Comparison of ENCODE assay signal across 9 cellular contexts in the genomic region with DNA sequence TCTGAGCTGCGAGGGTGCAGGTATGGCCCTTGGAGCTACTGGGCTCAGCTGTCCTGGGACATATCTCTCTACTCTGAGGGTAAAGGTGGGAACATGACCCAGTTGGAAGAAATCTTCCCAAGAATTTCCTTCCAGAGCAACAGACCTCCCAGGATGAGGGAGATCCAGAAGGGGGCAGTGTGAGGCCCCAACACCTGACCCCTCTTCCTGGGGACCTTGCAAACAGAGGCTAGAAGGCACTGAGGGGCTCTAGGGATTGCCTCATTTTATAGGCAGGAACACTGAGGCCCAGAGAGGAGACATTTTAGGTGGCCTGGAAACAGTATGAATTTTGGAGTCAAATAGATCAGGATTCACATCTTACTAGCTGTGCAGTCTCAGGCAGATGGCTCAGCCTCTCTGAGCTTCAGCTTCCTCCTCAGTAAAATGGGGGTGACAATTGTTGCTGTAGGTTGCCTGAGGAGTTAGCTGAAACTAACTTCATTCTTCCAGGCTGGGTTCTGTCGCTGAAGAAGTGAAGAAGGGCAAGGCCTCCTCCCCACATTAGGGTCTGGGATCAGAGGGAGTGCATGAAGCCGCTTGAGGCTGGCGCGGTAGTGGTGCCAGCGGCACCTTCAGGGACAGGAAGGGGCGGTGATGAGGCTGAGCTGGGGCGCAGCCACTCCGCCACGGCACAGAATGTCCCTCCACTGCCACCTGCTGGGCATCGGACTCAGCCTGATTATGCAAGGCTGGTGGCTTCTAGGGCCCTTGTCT. TPM values are rescaled to one million over a fixed set of nuclear protein-coding genes. Genes with fewer than 3 reads are reported as not detected.
DNase-seq lines count a peak whose midpoint lies in the region; ATAC-seq, FAIRE-seq and TF ChIP-seq lines count a peak whose summit lies in the region.
"Had no signal": no experiment of that assay in that cellular context is flagged by ENCODE, and none has a peak within 500 bp of the region (broad histone marks: within the 10 kb centered on the region; RNA-seq: fewer than 3 reads in every experiment).

No MANE protein-coding gene starts in this region.

- TF ChIP-seq CTCF in bronchial epithelial cell (IDR thresholded peaks at IDR 0.05; ENCODE audit: insufficient read depth, low read length, severe bottlenecking) (peak; percentile 96), kidney epithelial cell (IDR thresholded peaks at IDR 0.05; ENCODE audit: insufficient read depth, low read length, poor library complexity, severe bottlenecking) (peak; percentile 88)

- peak; percentile 99 for FAIRE-seq in GM12892 (lab: Jason Lieb, UNC)
- no peak for FAIRE-seq in bronchial epithelial cell (lab: Jason Lieb, UNC)

- H3K4me3 ChIP-seq in bronchial epithelial cell (ENCODE audit: low read depth, low read length) (no peak overlapping the region), kidney epithelial cell (ENCODE audit: low read depth, low read length) (no peak overlapping the region)

- H3K27me3 ChIP-seq in bronchial epithelial cell (ENCODE audit: control insufficient read depth, insufficient read depth, low read length) (no peaks in the 10 kb centered on the region), kidney epithelial cell (ENCODE audit: control insufficient read depth, insufficient read depth, low read length) (peaks cover 4% of the 10 kb centered on the region)

- peak; percentile 95 for ATAC-seq in HG02885 (IDR thresholded peaks at IDR 0.05; ENCODE audit: poor library complexity, unreplicated experiment)
- ATAC-seq in GM18519 (IDR thresholded peaks at IDR 0.05; ENCODE audit: low FRiP score, unreplicated experiment): no peak

- peak; percentile 92 for DNase-seq in GM12892 (ENCODE audit: insufficient read length)
- DNase-seq in NCI-H2196 treated with DMSO at 0.1 percent for 48 hours (lab: John Stamatoyannopoulos, UW; ENCODE audit: unreplicated experiment): peak; percentile 51
- peak; percentile 67 for DNase-seq in activated CD4-positive, CD25-positive, alpha-beta regulatory T cell treated with anti-CD3 and anti-CD28 coated beads, Interleukin-2, amount 50 U/mL, for 16 hours (ENCODE audit: low read depth, low spot score)
- peak; percentile 56 for DNase-seq in bronchial epithelial cell (ENCODE audit: low read depth)
- no peak for DNase-seq in kidney epithelial cell (ENCODE audit: low read depth)
- peak; percentile 75 to 85 for DNase-seq in stimulated activated CD4-positive, alpha-beta T cell treated with anti-CD3 and anti-CD28 coated beads, Interleukin-15, amount 100 ng/mL, for 48 hours (ENCODE audit: low read depth in 2 of 2)

- H3K36me3 ChIP-seq in bronchial epithelial cell (ENCODE audit: control insufficient read depth, insufficient read depth, low read length): no peaks in the 10 kb centered on the region
- H3K36me3 ChIP-seq in kidney epithelial cell (ENCODE audit: control insufficient read depth, insufficient read depth, low read length): no peaks in the 10 kb centered on the region

- TF ChIP-seq POLR2A in GM12892 (IDR thresholded peaks at IDR 0.05; ENCODE audit: low read depth, low read length): no peak

RNA-seq across cellular contexts. Expression of a gene that starts 11.4 kb away (rescaled TPM):
- not detected for polyA plus RNA-seq in GM12892 (2012; ENCODE audit: missing spikeins)
- not detected in 2 replicates for total RNA-seq in bronchial epithelial cell
- not detected in 2 replicates for total RNA-seq in kidney epithelial cell

RNA-seq across cellular contexts. Expression of a gene that starts 19.7 kb away (rescaled TPM):
- polyA plus RNA-seq in GM12892 (2012; ENCODE audit: missing spikeins): not detected
- total RNA-seq in bronchial epithelial cell (not detected in 2 replicates), kidney epithelial cell (not detected in 2 replicates)
- total RNA-seq: urinary bladder had no signal
- polyA plus RNA-seq: urinary bladder had no signal
